ENCODE assay signal across 12 cellular contexts in genomic region chr15:45442497-45443135, GRCh38.
DNase-seq lines count a peak whose midpoint lies in the region; TF ChIP-seq lines count a peak whose summit lies in the region.
"Had no signal": no experiment of that assay in that cellular context is flagged by ENCODE, and none has a peak within 500 bp of the region (broad histone marks: within the 10 kb centered on the region; RNA-seq: fewer than 3 reads in every experiment).

No MANE protein-coding gene starts in this region.

- no peak overlapping the region for H3K27ac ChIP-seq in mesendoderm (ENCODE audit: low read depth, low read length)
- H3K27ac ChIP-seq: psoas muscle had no signal

- no peak overlapping the region for H3K23ac ChIP-seq in mesendoderm (ENCODE audit: low read length)

- H3K4me1 ChIP-seq in mesendoderm (ENCODE audit: control insufficient read depth, low read depth, low read length): no peaks in the 10 kb centered on the region
- H3K4me1 ChIP-seq: psoas muscle had no signal

- H3K27me3 ChIP-seq in MG63 (no peaks in the 10 kb centered on the region), mesendoderm (ENCODE audit: insufficient read depth, low read length, poor library complexity) (no peaks in the 10 kb centered on the region)
- H3K27me3 ChIP-seq: Peyer's patch had no signal

- no peak overlapping the region for H3K4ac ChIP-seq in mesendoderm (ENCODE audit: low read depth, low read length)

- H3K36me3 ChIP-seq in MG63 (no peaks in the 10 kb centered on the region), mesendoderm (ENCODE audit: control insufficient read depth, insufficient read depth, low read length) (no peaks in the 10 kb centered on the region)
- H3K36me3 ChIP-seq: Peyer's patch had no signal

- H3K18ac ChIP-seq in mesendoderm (ENCODE audit: low read length): no peak overlapping the region

- no peak overlapping the region for H4K8ac ChIP-seq in mesendoderm (ENCODE audit: low read depth, low read length)

- no peak overlapping the region for H3K4me2 ChIP-seq in mesendoderm (ENCODE audit: low read length)

- H2BK120ac ChIP-seq in mesendoderm (ENCODE audit: low read depth, low read length): no peak overlapping the region

- H3K79me2 ChIP-seq in mesendoderm (ENCODE audit: control insufficient read depth, insufficient read depth, low read length): no peaks in the 10 kb centered on the region

- no peak overlapping the region for H3K9ac ChIP-seq in mesendoderm (ENCODE audit: low read length)

- no peak overlapping the region for H3K4me3 ChIP-seq in MG63
- no peak overlapping the region for H3K4me3 ChIP-seq in cardiac fibroblast (replicated peaks in 1 of 2; ENCODE audit: low read depth in 2 of 2, low read length in 2 of 2)
- H3K4me3 ChIP-seq in mesendoderm (ENCODE audit: low read length): no peak overlapping the region
- H3K4me3 ChIP-seq: Peyer's patch, psoas muscle had no signal

- H2BK15ac ChIP-seq in mesendoderm (replicated peaks; ENCODE audit: low read depth): no peak overlapping the region

- H4K5ac ChIP-seq in mesendoderm (ENCODE audit: low read length): no peak overlapping the region

- H3K56ac ChIP-seq in mesendoderm (ENCODE audit: low read length): peak overlapping the region; percentile 34

- no CpG with 5 or more reads among the region's 5 CpGs for WGBS in mesendoderm (ENCODE audit: extremely low coverage, insufficient coverage, low lambda C conversion rate)

- TF ChIP-seq CTCF in cardiac fibroblast (IDR thresholded peaks at IDR 0.05; ENCODE audit: low read depth, low read length) (no peak), GM10266 (IDR thresholded peaks at IDR 0.05; ENCODE audit: control insufficient read depth, insufficient read depth, low read depth, missing control alignments) (no peak)

- no peak overlapping the region for H2AK5ac ChIP-seq in mesendoderm (ENCODE audit: low read length)

- DNase-seq in AG20443 (ENCODE audit: low spot score) (peak; percentile 73), MG63 (peak; percentile 48), cardiac fibroblast (ENCODE audit: low read depth in 2 of 2) (peak; percentile 50 to 63), mesendoderm (no peak), NCI-H2029 treated with DMSO at 0.1 percent for 48 hours (lab: John Stamatoyannopoulos, UW) (no peak), GM10266 (ENCODE audit: extremely low spot score) (no peak)
- DNase-seq in activated naive CD4-positive, alpha-beta T cell treated with anti-CD3 and anti-CD28 coated beads, Interleukin-2, amount 50 U/mL, for 16 hours: no peak
- no peak for DNase-seq in activated CD4-positive, alpha-beta T cell treated with anti-CD3 and anti-CD28 coated beads for 4 hours
- DNase-seq: Peyer's patch; psoas muscle; stimulated activated CD4-positive, alpha-beta T cell treated with anti-CD3 and anti-CD28 coated beads, Interleukin-4, amount 100 ng/mL, for 24 hours; stimulated activated naive CD4-positive, alpha-beta T cell had no signal

- no peaks in the 10 kb centered on the region for H3K9me3 ChIP-seq in MG63
- H3K9me3 ChIP-seq: Peyer's patch, psoas muscle had no signal

- H3K79me1 ChIP-seq in mesendoderm (ENCODE audit: low read length): no peaks in the 10 kb centered on the region

- H2BK5ac ChIP-seq in mesendoderm (ENCODE audit: low read length): no peak overlapping the region

Comparison
In these comparisons a context has a peak if more than half of its experiments do, and no peak if none do; other contexts are left out.
1. DNase-seq: peak in AG20443 (single experiment), MG63 (single experiment) and cardiac fibroblast (2 of 2); none in mesendoderm (single experiment), activated naive CD4-positive, alpha-beta T cell treated with anti-CD3 and anti-CD28 coated beads, Interleukin-2, amount 50 U/mL, for 16 hours (single experiment), NCI-H2029 treated with DMSO at 0.1 percent for 48 hours (single experiment), activated CD4-positive, alpha-beta T cell treated with anti-CD3 and anti-CD28 coated beads for 4 hours (0 of 2) and GM10266 (single experiment).